In the genomic region with DNA sequence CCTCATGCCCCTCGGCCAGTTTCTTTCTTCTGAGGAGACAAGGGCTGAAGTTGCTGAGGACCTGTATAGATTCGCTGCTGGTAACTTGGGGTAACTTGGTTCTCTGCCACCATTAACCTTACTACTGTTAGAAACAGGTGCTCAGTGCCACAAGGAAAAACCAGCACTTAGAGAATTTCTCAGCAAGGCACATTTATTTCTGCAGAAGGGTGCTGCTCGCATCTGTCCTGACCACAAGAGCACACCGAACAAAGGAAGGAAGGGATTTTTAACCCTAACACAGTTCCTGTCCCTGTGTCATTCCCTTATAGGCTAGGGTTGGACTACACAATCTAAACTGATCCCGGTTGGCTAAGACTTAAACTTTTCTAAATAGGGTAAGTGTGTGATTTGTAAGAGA, we compare ENCODE assay signal across 3 cellular contexts.
TF ChIP-seq lines count a peak whose summit lies in the region.

No MANE protein-coding gene starts in this region.

TF ChIP-seq in A549, 52 proteins besides CTCF, POLR2A, EP300 and RAD21 (continued from another document):
- TF ChIP-seq GATA3 (IDR thresholded peaks at IDR 0.05; ENCODE audit: borderline replicate concordance) (0 out of 2 replicates have a peak, but pooled peaks have one; percentile 18), EHF (CRISPR knock-in tag; IDR thresholded peaks at IDR 0.05) (no peak)
TF ChIP-seq in A549: peak in this region for 2.

TF ChIP-seq in HCT116, 20 proteins besides CTCF, POLR2A, EP300 and RAD21:
- TF ChIP-seq, protein P1, sequence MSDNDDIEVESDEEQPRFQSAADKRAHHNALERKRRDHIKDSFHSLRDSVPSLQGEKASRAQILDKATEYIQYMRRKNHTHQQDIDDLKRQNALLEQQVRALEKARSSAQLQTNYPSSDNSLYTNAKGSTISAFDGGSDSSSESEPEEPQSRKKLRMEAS (IDR thresholded peaks at IDR 0.05) = no peak
- peak; percentile 96 for TF ChIP-seq CBX3 (IDR thresholded peaks at IDR 0.05; ENCODE audit: low read depth)

TF ChIP-seq in H1, 55 proteins besides CTCF, POLR2A, EP300 and RAD21 (continued from another document):
- TF ChIP-seq, protein P2, sequence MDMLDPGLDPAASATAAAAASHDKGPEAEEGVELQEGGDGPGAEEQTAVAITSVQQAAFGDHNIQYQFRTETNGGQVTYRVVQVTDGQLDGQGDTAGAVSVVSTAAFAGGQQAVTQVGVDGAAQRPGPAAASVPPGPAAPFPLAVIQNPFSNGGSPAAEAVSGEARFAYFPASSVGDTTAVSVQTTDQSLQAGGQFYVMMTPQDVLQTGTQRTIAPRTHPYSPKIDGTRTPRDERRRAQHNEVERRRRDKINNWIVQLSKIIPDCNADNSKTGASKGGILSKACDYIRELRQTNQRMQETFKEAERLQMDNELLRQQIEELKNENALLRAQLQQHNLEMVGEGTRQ (IDR thresholded peaks at IDR 0.05; ENCODE audit: low read length) = no peak
- TF ChIP-seq CHD1 (IDR thresholded peaks at IDR 0.05; ENCODE audit: low read depth, low read length) = no peak
